Comparison of ENCODE assay signal across 22 cellular contexts in the genomic region with DNA sequence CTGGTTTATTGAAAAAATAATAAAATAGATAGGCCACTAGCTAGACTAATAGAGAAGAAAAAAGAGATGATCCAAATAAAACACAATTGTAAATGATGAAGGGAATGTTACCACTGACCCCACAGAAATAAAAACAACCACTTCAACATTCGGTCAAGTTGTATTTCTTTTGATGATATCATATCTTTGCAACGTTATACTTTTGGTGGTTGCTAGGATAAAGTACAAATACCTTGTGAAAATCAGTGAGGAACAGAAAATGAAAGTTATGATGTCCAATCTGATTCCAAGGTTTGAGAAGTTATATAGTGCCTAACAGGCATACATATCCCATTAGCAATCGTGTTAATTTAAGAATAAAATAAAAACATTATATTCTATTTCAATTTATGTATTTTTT. TPM values are rescaled to one million over a fixed set of nuclear protein-coding genes. Genes with fewer than 3 reads are reported as not detected.
DNase-seq lines count a peak whose midpoint lies in the region; ATAC-seq and TF ChIP-seq lines count a peak whose summit lies in the region.
"Had no signal": no experiment of that assay in that cellular context is flagged by ENCODE, and none has a peak within 500 bp of the region (broad histone marks: within the 10 kb centered on the region; RNA-seq: fewer than 3 reads in every experiment).

No MANE protein-coding gene starts in this region.

- H3K4me3 ChIP-seq in smooth muscle cell (no peak overlapping the region), spleen (no peak overlapping the region)
- H3K4me3 ChIP-seq: GM12878 had no signal

- peak overlapping the region; percentile 69 for H3K27ac Mint-ChIP-seq in chondrocyte (ENCODE audit: unreplicated experiment)
- H3K27ac Mint-ChIP-seq in CD4-positive, alpha-beta T cell, result no peak overlapping the region
- H3K27ac Mint-ChIP-seq: B cell had no signal

- peaks cover 6% of the 10 kb centered on the region for H3K4me1 ChIP-seq in smooth muscle cell (ENCODE audit: low read depth)
- H3K4me1 ChIP-seq in spleen, result peaks cover 4 to 26% (median 20%) of the 10 kb centered on the region in 6 donors

- H3K9ac ChIP-seq in smooth muscle cell (ENCODE audit: low read depth), result no peak overlapping the region
- H3K9ac ChIP-seq: SK-N-SH had no signal

- H3K36me3 ChIP-seq in smooth muscle cell (ENCODE audit: low read depth) (no peaks in the 10 kb centered on the region), spleen (no peaks in the 10 kb centered on the region)

- peak overlapping the region; percentile 9 for H3K4me2 ChIP-seq in smooth muscle cell
- H3K4me2 ChIP-seq: SK-N-SH had no signal

- no peaks in the 10 kb centered on the region for H4K20me1 ChIP-seq in smooth muscle cell (ENCODE audit: low read depth)

- POLR2A ChIA-PET in CD4-positive, alpha-beta T cell (lab: Charles Lee), result no interaction called here

- H2AFZ ChIP-seq in smooth muscle cell (ENCODE audit: low read depth), result no peak overlapping the region

- H3K9me3 ChIP-seq in smooth muscle cell (replicated peaks; ENCODE audit: low read depth) (no peaks in the 10 kb centered on the region), spleen (peaks cover 0 to 4% (median 0%) of the 10 kb centered on the region in 8 donors)
- H3K9me3 ChIP-seq in CD4-positive, alpha-beta T cell (ENCODE audit: control insufficient read depth, low read length), result no peaks in the 10 kb centered on the region
- H3K9me3 ChIP-seq: SK-N-SH had no signal

- H3K9me3 Mint-ChIP-seq in chondrocyte (ENCODE audit: low read depth), result peaks cover 4% of the 10 kb centered on the region
- H3K9me3 Mint-ChIP-seq in CD4-positive, alpha-beta T cell, result peaks cover 3% of the 10 kb centered on the region

- peak; percentile 25 for DNase-seq in EL
- no peak for DNase-seq in chondrocyte (ENCODE audit: low spot score)
- peak; percentile 5 for DNase-seq in kidney glomerular epithelial cell (lab: John Stamatoyannopoulos, UW)
- no peak for DNase-seq in smooth muscle cell (lab: John Stamatoyannopoulos, UW; ENCODE audit: unreplicated experiment)
- no peak for DNase-seq in spleen
- DNase-seq in NCI-H82 (lab: John Stamatoyannopoulos, UW), result no peak
- DNase-seq in CD4-positive, alpha-beta T cell, result no peak
- DNase-seq: ACHN; CD4-positive, alpha-beta memory T cell; DMS79 treated with DMSO at 0.1 percent for 48 hours; GDM1; KG1; NCI-H1092; NCI-H1694; NCI-H2107; NCI-H226; NCI-H524 treated with DMSO at 0.1 percent for 48 hours; SHP77; SK-N-SH had no signal

- TF ChIP-seq POLR2A in spleen (IDR thresholded peaks at IDR 0.05), result no peak

- H3K36me3 Mint-ChIP-seq in chondrocyte (ENCODE audit: low read depth), result no peaks in the 10 kb centered on the region
- H3K36me3 Mint-ChIP-seq in CD4-positive, alpha-beta T cell (ENCODE audit: low read depth), result no peaks in the 10 kb centered on the region

- peaks cover 7% of the 10 kb centered on the region for H3K4me1 Mint-ChIP-seq in chondrocyte (ENCODE audit: low read depth)
- H3K4me1 Mint-ChIP-seq in CD4-positive, alpha-beta T cell (ENCODE audit: low read depth), result peaks cover 47% of the 10 kb centered on the region

- no peaks in the 10 kb centered on the region for H3K79me2 ChIP-seq in smooth muscle cell (ENCODE audit: low read depth)

- no peak for TF ChIP-seq CTCF in chondrocyte (IDR thresholded peaks at IDR 0.05)
- TF ChIP-seq CTCF in smooth muscle cell (IDR thresholded peaks at IDR 0.05; ENCODE audit: borderline replicate concordance, insufficient read depth, poor library complexity, severe bottlenecking), result no peak
- no peak for TF ChIP-seq CTCF in spleen (IDR thresholded peaks at IDR 0.05 in 8 of 11, conservative IDR thresholded peaks at IDR 0.05 in 3 of 11)
- no peak for TF ChIP-seq CTCF in CD4-positive, alpha-beta T cell (IDR thresholded peaks at IDR 0.05)

- WGBS in smooth muscle cell (ENCODE audit: low lambda C conversion rate), result 63% methylated on average over 3 of the region's 3 CpGs
- WGBS in spleen, 5 donors, result 65 to 79% (median 77%) methylated on average over 3 of the region's 3 CpGs

- no peak for ATAC-seq in GM21390 (IDR thresholded peaks at IDR 0.05; ENCODE audit: unreplicated experiment)
- no peak for ATAC-seq in CD4-positive, alpha-beta T cell (ENCODE audit: poor library complexity)
- ATAC-seq: GM12878 had no signal

- intact Hi-C loops in spleen (cut with DNase I; ENCODE audit: low total_unique reads), result no loop called here
- intact Hi-C loops in CD4-positive, alpha-beta T cell (cut with DNase I, micrococcal nuclease), result loop anchor here in 1 of 2 experiments (5.0 kb wide), 3 partner anchors 413 to 713 kb away; a partner anchor contains a TSS

- H3K4me3 Mint-ChIP-seq in chondrocyte (ENCODE audit: unreplicated experiment), result no peak overlapping the region
- no peak overlapping the region for H3K4me3 Mint-ChIP-seq in CD4-positive, alpha-beta T cell
- H3K4me3 Mint-ChIP-seq: B cell; CD4-positive, alpha-beta memory T cell had no signal

- H3K27me3 ChIP-seq in smooth muscle cell (ENCODE audit: low read depth) (no peaks in the 10 kb centered on the region), spleen (replicated peaks in 1 of 7) (no peaks in the 10 kb centered on the region)
- H3K27me3 ChIP-seq in CD4-positive, alpha-beta T cell (ENCODE audit: control insufficient read depth, insufficient read depth, low read length), result no peaks in the 10 kb centered on the region

- CTCF ChIA-PET in CD4-positive, alpha-beta T cell (lab: Charles Lee), result no interaction called here

- H3K27ac ChIP-seq in smooth muscle cell (ENCODE audit: low read depth) (peak overlapping the region; percentile 73), spleen (no peak overlapping the region)
- H3K27ac ChIP-seq in CD4-positive, alpha-beta T cell (ENCODE audit: low read depth, low read length), result no peak overlapping the region

- H3F3A ChIP-seq in smooth muscle cell (ENCODE audit: low read depth), result peaks cover 8% of the 10 kb centered on the region

- H3K27me3 Mint-ChIP-seq in chondrocyte (ENCODE audit: low read depth), result no peaks in the 10 kb centered on the region
- H3K27me3 Mint-ChIP-seq in CD4-positive, alpha-beta T cell, result no peaks in the 10 kb centered on the region
- H3K27me3 Mint-ChIP-seq: B cell; CD4-positive, alpha-beta memory T cell had no signal

RNA-seq across cellular contexts. Expression of a gene that starts 6.6 kb away (rescaled TPM):
- total RNA-seq in chondrocyte, result 36.1 to 43.1 TPM (median 39.5 TPM) in 3 replicates
- 52.4 and 59.5 TPM in 2 replicates for total RNA-seq in smooth muscle cell
- polyA plus RNA-seq in smooth muscle cell, result 26.3 and 28.3 TPM in 2 replicates
- total RNA-seq in spleen, result 10 to 100 TPM; 28.1 to 50.8 (median 33.9) TPM
- 10 to 100 TPM; 30.1 to 33.4 (median 30.4) TPM for polyA plus RNA-seq in spleen
- total RNA-seq in CD4-positive, alpha-beta T cell, result 10 to 100 TPM; 38.9 to 40.6 TPM

RNA-seq across cellular contexts. Expression of a gene that starts 19.8 kb away (rescaled TPM):
- total RNA-seq in chondrocyte, result 4.0 to 6.4 TPM (median 4.4 TPM) in 3 replicates
- 1.7 and 17.1 TPM in 2 replicates for total RNA-seq in smooth muscle cell
- polyA plus RNA-seq in smooth muscle cell, result 0.89 and 4.2 TPM in 2 replicates
- 10 to 100 TPM; 10.8 to 32.3 (median 16.2) TPM for total RNA-seq in spleen
- polyA plus RNA-seq in spleen, result 1 to 10 TPM; 3.1 to 3.6 (median 3.5) TPM
- 1 to 10 TPM; 7.9 to 8.0 TPM for total RNA-seq in CD4-positive, alpha-beta T cell

Comparison
In these comparisons a context has a peak if more than half of its experiments do, and no peak if none do; other contexts are left out.
1. DNase-seq: peak in EL (single experiment) and kidney glomerular epithelial cell (single experiment); none in chondrocyte (single experiment), smooth muscle cell (single experiment), spleen (single experiment), NCI-H82 (single experiment) and CD4-positive, alpha-beta T cell (0 of 10).